Comparison of ENCODE assay signal across 8 cellular contexts in the genomic region with DNA sequence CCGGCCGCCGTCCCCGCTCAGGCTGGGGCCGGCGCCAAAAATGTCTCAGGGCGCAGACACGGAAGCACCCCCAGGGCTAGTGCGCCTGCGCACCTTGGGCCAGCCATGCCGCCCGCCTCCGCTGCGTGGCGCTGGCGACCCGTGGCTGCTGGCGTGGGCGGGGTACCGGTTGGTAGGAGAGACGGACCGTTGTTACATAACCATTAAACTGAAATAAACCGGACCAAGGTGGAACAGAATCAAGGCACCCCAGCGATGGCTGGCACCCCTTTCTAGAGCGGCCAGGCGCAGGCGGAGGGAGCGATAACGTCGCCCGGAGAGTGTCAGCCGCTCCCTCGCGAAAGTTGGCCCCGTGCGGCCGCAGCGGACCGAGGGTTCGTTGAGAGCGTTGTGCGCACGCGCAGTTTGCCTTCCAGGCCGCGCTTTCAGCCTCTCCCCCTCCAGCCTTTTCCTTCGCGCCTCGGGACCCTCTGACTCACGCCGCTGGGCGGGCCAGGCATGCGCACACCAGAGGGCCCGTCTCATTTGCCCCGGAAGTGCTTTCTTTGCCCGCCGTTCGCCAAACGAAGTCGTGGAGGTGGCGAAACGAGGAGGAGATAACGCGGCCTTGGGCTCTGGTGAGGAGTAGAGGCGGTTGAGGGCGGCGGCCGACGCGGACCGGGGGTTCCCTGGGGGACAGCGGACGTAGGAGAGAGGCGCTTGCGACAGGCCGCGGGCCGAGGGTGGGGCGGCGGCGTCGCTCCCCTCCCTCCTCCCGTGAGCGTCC. TPM values are rescaled to one million over a fixed set of nuclear protein-coding genes. Genes with fewer than 3 reads are reported as not detected.
A peak's percentile ranks its signal among the peaks of the same experiment; 100 is the strongest.
DNase-seq lines count a peak whose midpoint lies in the region; ATAC-seq and FAIRE-seq lines count a peak whose summit lies in the region.

Gene PLEKHJ1 (minus strand): TSS at position 45 of the 766 bp plus-strand sequence. CDS start 81 bp downstream, outside the sequence.
Gene SF3A2 (plus strand): TSS at position 540 of the 766 bp plus-strand sequence. CDS start 6,595 bp downstream, outside the sequence.

- peaks cover 58 to 64% of the 10 kb centered on the region in 2 donors for H3K4me1 Mint-ChIP-seq in effector memory CD8-positive, alpha-beta T cell (ENCODE audit: low read depth in 2 of 2)

- FAIRE-seq in HTR-8/SVneo (lab: Jason Lieb, UNC) = peak; percentile 89

- ATAC-seq in GM21360 (IDR thresholded peaks at IDR 0.05; ENCODE audit: unreplicated experiment) = peak; percentile 57
- peak; percentile 76 for ATAC-seq in effector memory CD8-positive, alpha-beta T cell (replicated peaks)

- no peaks in the 10 kb centered on the region for H3K27me3 Mint-ChIP-seq in effector memory CD8-positive, alpha-beta T cell

- peak; percentile 94 for DNase-seq in Caki2 (ENCODE audit: low read depth)
- DNase-seq in HTR-8/SVneo (ENCODE audit: insufficient read length, low spot score) = peak; percentile 97
- DNase-seq in NOMO-1 treated with DMSO at 0.1 percent for 48 hours (lab: John Stamatoyannopoulos, UW; ENCODE audit: unreplicated experiment) = peak; percentile 97
- peak; percentile 96 to 97 for DNase-seq in activated CD8-positive, alpha-beta memory T cell treated with anti-CD3 and anti-CD28 coated beads for 4 hours (ENCODE audit: low read depth in 2 of 2)
- peak; percentile 96 to 100 (median 100) for DNase-seq in effector memory CD8-positive, alpha-beta T cell
- peak; percentile 97 for DNase-seq in medulla oblongata (ENCODE audit: extremely low spot score)
- DNase-seq in stimulated activated CD8-positive, alpha-beta memory T cell treated with anti-CD3 and anti-CD28 coated beads, Interleukin-12 subunit alpha, Interleukin-12 subunit beta, amount 100 ng/mL, for 1 hour (ENCODE audit: low read depth) = peak; percentile 98

- peak within 1 kb of the TSS; percentile 98 to 100 for H3K27ac Mint-ChIP-seq in effector memory CD8-positive, alpha-beta T cell

- no peaks in the 10 kb centered on the region for H3K9me3 Mint-ChIP-seq in effector memory CD8-positive, alpha-beta T cell

- in situ Hi-C loops in Caki2 (cut with HindIII; ENCODE audit: low pct_unique_long_range_greater_than_20kb, low sequenced_read_pairs) = no loop called here

- H3K36me3 Mint-ChIP-seq in effector memory CD8-positive, alpha-beta T cell (ENCODE audit: insufficient read depth) = peaks cover 53% of the 10 kb centered on the region

- peak within 1 kb of the TSS; percentile 90 to 96 for H3K4me3 Mint-ChIP-seq in effector memory CD8-positive, alpha-beta T cell

RNA-seq across cellular contexts. Expression of gene PLEKHJ1, which starts in this region (rescaled TPM):
- 55.9 and 96.2 TPM in 2 replicates for total RNA-seq in Caki2 (2014; rRNA removed; shearing (Covaris generic); ENCODE audit: low replicate concordance)

RNA-seq across cellular contexts. Expression of gene SF3A2, which starts in this region (rescaled TPM):
- 9.9 and 23.2 TPM in 2 replicates for total RNA-seq in Caki2 (2014; rRNA removed; shearing (Covaris generic); ENCODE audit: low replicate concordance)

Comparison
In these comparisons a context has a peak if more than half of its experiments do, and no peak if none do; other contexts are left out.
1. Peak in every context shown above with its lines: DNase-seq and ATAC-seq.